ENCODE assay signal across 8 cellular contexts in the genomic region with DNA sequence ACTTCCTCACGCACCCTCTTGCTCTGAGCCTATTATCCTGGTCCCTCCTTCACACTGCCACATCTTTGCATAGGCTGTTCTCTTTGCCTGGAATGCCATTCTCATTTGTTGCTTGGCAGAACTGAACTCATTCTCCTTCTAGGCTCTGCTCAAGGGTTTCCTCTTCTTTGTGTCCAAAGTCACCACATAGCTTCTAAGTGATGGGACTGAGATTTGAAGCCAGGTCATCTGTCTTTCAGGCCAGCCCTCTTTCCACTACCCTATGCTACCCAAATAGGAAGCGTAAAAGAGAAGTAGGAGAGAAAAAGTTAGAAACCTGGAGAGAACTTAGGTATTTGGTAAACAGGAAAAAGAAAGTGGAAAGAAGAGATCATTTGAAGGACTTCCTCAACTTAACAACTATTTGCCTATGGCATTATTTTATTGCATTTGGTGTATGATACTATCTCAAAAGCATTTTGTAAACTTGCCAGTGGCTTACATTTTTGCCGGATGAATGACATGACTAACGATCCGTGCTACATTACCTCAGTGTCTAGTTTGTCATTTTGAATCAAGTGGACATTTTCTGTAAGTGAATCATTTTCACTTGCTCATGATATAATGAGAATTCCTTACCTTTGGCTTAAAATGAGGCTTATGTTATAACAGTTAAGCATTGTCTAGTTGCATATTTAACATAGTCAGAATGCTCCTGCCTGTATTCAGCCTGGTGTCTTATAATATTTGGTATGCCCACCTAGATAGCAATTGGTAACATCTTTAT. TPM values are rescaled to one million over a fixed set of nuclear protein-coding genes. Genes with fewer than 3 reads are reported as not detected.
DNase-seq lines count a peak whose midpoint lies in the region; ATAC-seq and TF ChIP-seq lines count a peak whose summit lies in the region.

No MANE protein-coding gene starts in this region.

- POLR2A ChIA-PET in CD4-positive, alpha-beta T cell (lab: Charles Lee): interaction anchor here (0.7 to 1.2 kb wide), 2 partner anchors 18 to 67 kb away, joined by 3 to 8 read pairs; no protein-coding TSS in a partner anchor

- H3K79me2 ChIP-seq in mammary epithelial cell (ENCODE audit: insufficient read depth, low read length): peaks cover 86% of the 10 kb centered on the region

- H3K9me3 Mint-ChIP-seq in CD4-positive, alpha-beta T cell: no peaks in the 10 kb centered on the region

- H3K9ac ChIP-seq in mammary epithelial cell (ENCODE audit: insufficient read depth, low read length): no peak overlapping the region

- no peaks in the 10 kb centered on the region for H3K27me3 ChIP-seq in CD4-positive, alpha-beta T cell (ENCODE audit: control insufficient read depth, insufficient read depth, low read length)
- no peaks in the 10 kb centered on the region for H3K27me3 ChIP-seq in mammary epithelial cell (ENCODE audit: insufficient read depth, low read length)

- H3K27ac ChIP-seq in CD4-positive, alpha-beta T cell (ENCODE audit: low read depth, low read length): no peak overlapping the region
- peak overlapping the region; percentile 79 for H3K27ac ChIP-seq in mammary epithelial cell (ENCODE audit: insufficient read depth, low read depth, low read length)

- no peaks in the 10 kb centered on the region for H4K20me1 ChIP-seq in mammary epithelial cell (ENCODE audit: insufficient read depth, low read length)

- CTCF ChIA-PET in CD4-positive, alpha-beta T cell (lab: Charles Lee): no interaction called here
- CTCF ChIA-PET in mammary epithelial cell (lab: Charles Lee; ENCODE audit: low non-redundant PET): no interaction called here

- WGBS in mammary epithelial cell (ENCODE audit: low coverage, missing lambda C conversion rate): 2% methylated on average over 4 of the region's 5 CpGs

- no peak for DNase-seq in CD4-positive, alpha-beta T cell
- DNase-seq in M059J (ENCODE audit: low read depth) (peak; percentile 98), mammary epithelial cell (peak; percentile 96), myocyte (ENCODE audit: low read depth) (peak; percentile 82), NCI-H187 treated with DMSO at 0.1 percent for 48 hours (lab: John Stamatoyannopoulos, UW) (no peak), mesenteric fat pad (ENCODE audit: low spot score) (no peak), globus pallidus (ENCODE audit: low spot score) (no peak)
- no peak for DNase-seq in effector CD4-positive, alpha-beta T cell

- H3K4me1 ChIP-seq in mammary epithelial cell (ENCODE audit: insufficient read depth, low read length): peaks cover 91% of the 10 kb centered on the region

- no peaks in the 10 kb centered on the region for H3K36me3 Mint-ChIP-seq in CD4-positive, alpha-beta T cell (ENCODE audit: low read depth)

- H3K4me3 ChIP-seq in mammary epithelial cell (replicated peaks in 1 of 3; ENCODE audit: insufficient read depth in 1 of 3, low read depth in 2 of 3, low read length in 3 of 3): peak overlapping the region; percentile 23 to 33 (median 31)

- no peak overlapping the region for H2AFZ ChIP-seq in mammary epithelial cell (ENCODE audit: low read depth, low read length)

- no peak for ATAC-seq in CD4-positive, alpha-beta T cell (ENCODE audit: poor library complexity)

- BruUV-seq in mammary epithelial cell (replicated peaks; lab: Mats Ljungman, UMichigan): no TSS peak

- H3K4me1 Mint-ChIP-seq in CD4-positive, alpha-beta T cell (ENCODE audit: low read depth): peaks cover 70% of the 10 kb centered on the region

- no peaks in the 10 kb centered on the region for H3K27me3 Mint-ChIP-seq in CD4-positive, alpha-beta T cell

- in situ Hi-C loops in mammary epithelial cell (cut with MboI; ENCODE audit: low sequenced_read_pairs in 2 of 2): no loop called here

- TF ChIP-seq CTCF in CD4-positive, alpha-beta T cell (IDR thresholded peaks at IDR 0.05): no peak
- no peak for TF ChIP-seq CTCF in mammary epithelial cell (conservative IDR thresholded peaks at IDR 0.05 in 1 of 2, IDR thresholded peaks at IDR 0.05 in 1 of 2; ENCODE audit: extremely low read depth in 1 of 2, insufficient read depth in 1 of 2, low read depth in 1 of 2, low read length in 2 of 2)

- intact Hi-C loops in CD4-positive, alpha-beta T cell (cut with DNase I, micrococcal nuclease): loop anchor here in 1 of 2 experiments (10.0 kb wide), 1 partner anchor 227 kb away; no protein-coding TSS in a partner anchor
- intact Hi-C loops in mammary epithelial cell (cut with micrococcal nuclease): loop anchor here (2.0 kb wide), 1 partner anchor 585 kb away; no protein-coding TSS in a partner anchor

- no peaks in the 10 kb centered on the region for H3K9me3 ChIP-seq in CD4-positive, alpha-beta T cell (ENCODE audit: control insufficient read depth, low read length)
- H3K9me3 ChIP-seq in mammary epithelial cell (replicated peaks; ENCODE audit: insufficient read depth, low read length): no peaks in the 10 kb centered on the region

- H3K27ac Mint-ChIP-seq in CD4-positive, alpha-beta T cell: peak overlapping the region; percentile 81

- dilution Hi-C loops in mammary epithelial cell (cut with HindIII; ENCODE audit: low sequenced_read_pairs): no loop called here

- H3K4me2 ChIP-seq in mammary epithelial cell (ENCODE audit: insufficient read depth, low read depth, low read length): peak overlapping the region; percentile 83

- peak overlapping the region; percentile 11 for H3K4me3 Mint-ChIP-seq in CD4-positive, alpha-beta T cell

- H3K36me3 ChIP-seq in mammary epithelial cell (ENCODE audit: insufficient read depth, low read length): no peaks in the 10 kb centered on the region

RNA-seq across cellular contexts. Expression of a gene that starts 18.5 kb away (rescaled TPM):
- 10 to 100 TPM; 23.1 to 24.5 TPM for total RNA-seq in CD4-positive, alpha-beta T cell
- 50.5 and 86.0 TPM in 2 replicates for total RNA-seq in M059J (2014; rRNA removed; shearing (Covaris generic))
- total RNA-seq in mammary epithelial cell (100 to 1,000 TPM in 1 of 2 donors, 10 to 100 TPM in 1; 95.2 to 138 TPM), myocyte (71.1 and 77.8 TPM in 2 replicates), mesenteric fat pad (34.1 TPM)
- 58.3 TPM for polyA plus RNA-seq in mammary epithelial cell
- polyA minus RNA-seq in mammary epithelial cell: 140 TPM
- polyA plus RNA-seq in myocyte (2012): 50.1 TPM

RNA-seq across cellular contexts. Expression of a gene that starts 41.0 kb away (rescaled TPM):
- 10 to 100 TPM; 17.8 to 20.5 TPM for total RNA-seq in CD4-positive, alpha-beta T cell
- 67.4 and 71.3 TPM in 2 replicates for total RNA-seq in M059J (2014; rRNA removed; shearing (Covaris generic))
- total RNA-seq in mammary epithelial cell (10 to 100 TPM; 48.6 to 63.0 TPM), myocyte (15.2 and 22.4 TPM in 2 replicates), mesenteric fat pad (7.9 TPM)
- 42.7 TPM for polyA plus RNA-seq in mammary epithelial cell
- 33.6 TPM for polyA minus RNA-seq in mammary epithelial cell
- 38.4 TPM for polyA plus RNA-seq in myocyte (2012)

Comparison
In these comparisons a context has a peak if more than half of its experiments do, and no peak if none do; other contexts are left out.
1. DNase-seq: peak in M059J (single experiment), mammary epithelial cell (single experiment) and myocyte (single experiment); none in CD4-positive, alpha-beta T cell (0 of 10), NCI-H187 treated with DMSO at 0.1 percent for 48 hours (single experiment), mesenteric fat pad (single experiment), effector CD4-positive, alpha-beta T cell (single experiment) and globus pallidus (single experiment).